11 cellular contexts compared by ENCODE assay signal in the genomic region with DNA sequence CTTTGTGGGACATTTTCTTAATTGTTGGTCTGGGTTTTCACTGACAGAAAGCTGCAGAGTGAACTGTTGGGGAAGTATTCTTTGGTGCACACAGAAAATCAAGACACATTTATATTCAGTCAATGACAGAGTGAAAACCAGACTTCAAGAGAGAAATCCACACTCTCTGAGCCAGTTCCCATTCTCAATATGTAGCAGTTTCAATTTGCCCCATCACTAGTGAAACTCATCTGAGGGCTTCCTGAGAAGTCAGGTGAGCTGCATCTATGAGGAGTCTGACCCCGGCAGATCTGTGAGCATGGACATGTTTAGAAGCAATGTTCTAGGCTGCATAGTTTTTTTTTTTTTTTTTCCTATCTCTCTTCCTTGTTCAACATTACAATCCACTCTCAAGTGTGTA.
DNase-seq lines count a peak whose midpoint lies in the region; ATAC-seq, FAIRE-seq and TF ChIP-seq lines count a peak whose summit lies in the region.
"Had no signal": no experiment of that assay in that cellular context is flagged by ENCODE, and none has a peak within 500 bp of the region (broad histone marks: within the 10 kb centered on the region; RNA-seq: fewer than 3 reads in every experiment).

No MANE protein-coding gene starts in this region.

- DNase-seq in activated naive CD4-positive, alpha-beta T cell treated with anti-CD3 and anti-CD28 coated beads, Interleukin-2, amount 50 U/mL, for 72 hours (ENCODE audit: low spot score in 2 of 2): no peak
- DNase-seq in activated naive CD4-positive, alpha-beta T cell (lab: John Stamatoyannopoulos, UW): no peak
- DNase-seq in mesendoderm (no peak), NCI-H82 treated with DMSO at 0.1 percent for 48 hours (lab: John Stamatoyannopoulos, UW; ENCODE audit: unreplicated experiment) (no peak), H54 (ENCODE audit: insufficient read length, low spot score) (no peak), GM10266 (ENCODE audit: extremely low spot score) (no peak)
- DNase-seq: immature natural killer cell, NCI-H82, T-cell had no signal

- no peak for TF ChIP-seq POLR2A in H54 (IDR thresholded peaks at IDR 0.05; ENCODE audit: low read depth, low read length)

- no peak overlapping the region for H3K18ac ChIP-seq in mesendoderm (ENCODE audit: low read length)

- no peak overlapping the region for H4K5ac ChIP-seq in mesendoderm (ENCODE audit: low read length)

- H3K36me3 Mint-ChIP-seq in activated naive CD4-positive, alpha-beta T cell treated with anti-CD3 and anti-CD28 coated beads, Interleukin-2, amount 50 U/mL, for 72 hours: no peaks in the 10 kb centered on the region
- H3K36me3 Mint-ChIP-seq: immature natural killer cell, T-cell had no signal

- H3K23ac ChIP-seq in mesendoderm (ENCODE audit: low read length): no peak overlapping the region

- no peak overlapping the region for H3K4ac ChIP-seq in mesendoderm (ENCODE audit: low read depth, low read length)

- H3K9ac ChIP-seq in mesendoderm (ENCODE audit: low read length): no peak overlapping the region

- no peak overlapping the region for H3K4me3 ChIP-seq in mesendoderm (ENCODE audit: low read length)

- H3K9me3 Mint-ChIP-seq in activated naive CD4-positive, alpha-beta T cell treated with anti-CD3 and anti-CD28 coated beads, Interleukin-2, amount 50 U/mL, for 72 hours: peaks cover 0 to 4% of the 10 kb centered on the region in 2 donors
- H3K9me3 Mint-ChIP-seq: immature natural killer cell, T-cell had no signal

- H3K56ac ChIP-seq in mesendoderm (ENCODE audit: low read length): no peak overlapping the region

- H3K27ac Mint-ChIP-seq in activated naive CD4-positive, alpha-beta T cell treated with anti-CD3 and anti-CD28 coated beads, Interleukin-2, amount 50 U/mL, for 72 hours: peak overlapping the region; percentile 31 to 81
- H3K27ac Mint-ChIP-seq: immature natural killer cell had no signal

- no peak for FAIRE-seq in H54 (lab: Jason Lieb, UNC)

- no peaks in the 10 kb centered on the region for H3K36me3 ChIP-seq in mesendoderm (ENCODE audit: control insufficient read depth, insufficient read depth, low read length)

- H3K27me3 ChIP-seq in mesendoderm (ENCODE audit: insufficient read depth, low read length, poor library complexity): no peaks in the 10 kb centered on the region

- H2BK120ac ChIP-seq in mesendoderm (ENCODE audit: low read depth, low read length): peak overlapping the region; percentile 64

- no peak for TF ChIP-seq CTCF in GM10266 (IDR thresholded peaks at IDR 0.05; ENCODE audit: control insufficient read depth, insufficient read depth, low read depth, missing control alignments)

- peak overlapping the region; percentile 17 for H2BK5ac ChIP-seq in mesendoderm (ENCODE audit: low read length)

- no peak overlapping the region for H2AK5ac ChIP-seq in mesendoderm (ENCODE audit: low read length)

- no peak overlapping the region for H3K4me2 ChIP-seq in mesendoderm (ENCODE audit: low read length)

- H4K8ac ChIP-seq in mesendoderm (ENCODE audit: low read depth, low read length): no peak overlapping the region

- H2BK15ac ChIP-seq in mesendoderm (replicated peaks; ENCODE audit: low read depth): no peak overlapping the region

- H3K4me1 ChIP-seq in mesendoderm (ENCODE audit: control insufficient read depth, low read depth, low read length): no peaks in the 10 kb centered on the region

- no peaks in the 10 kb centered on the region for H3K79me2 ChIP-seq in mesendoderm (ENCODE audit: control insufficient read depth, insufficient read depth, low read length)

- no CpG with 5 or more reads among the region's 1 CpG for WGBS in mesendoderm (ENCODE audit: extremely low coverage, insufficient coverage, low lambda C conversion rate)

- peak; percentile 58 to 59 for ATAC-seq in activated naive CD4-positive, alpha-beta T cell treated with anti-CD3 and anti-CD28 coated beads, Interleukin-2, amount 50 U/mL, for 72 hours
- ATAC-seq in GM21529 (IDR thresholded peaks at IDR 0.05; ENCODE audit: unreplicated experiment) (peak; percentile 95), HG03139 (IDR thresholded peaks at IDR 0.05; ENCODE audit: unreplicated experiment) (peak; percentile 78)
- ATAC-seq: T-cell had no signal

- no peaks in the 10 kb centered on the region for H3K79me1 ChIP-seq in mesendoderm (ENCODE audit: low read length)

- no peak overlapping the region for H3K27ac ChIP-seq in mesendoderm (ENCODE audit: low read depth, low read length)
